In the genomic region with DNA sequence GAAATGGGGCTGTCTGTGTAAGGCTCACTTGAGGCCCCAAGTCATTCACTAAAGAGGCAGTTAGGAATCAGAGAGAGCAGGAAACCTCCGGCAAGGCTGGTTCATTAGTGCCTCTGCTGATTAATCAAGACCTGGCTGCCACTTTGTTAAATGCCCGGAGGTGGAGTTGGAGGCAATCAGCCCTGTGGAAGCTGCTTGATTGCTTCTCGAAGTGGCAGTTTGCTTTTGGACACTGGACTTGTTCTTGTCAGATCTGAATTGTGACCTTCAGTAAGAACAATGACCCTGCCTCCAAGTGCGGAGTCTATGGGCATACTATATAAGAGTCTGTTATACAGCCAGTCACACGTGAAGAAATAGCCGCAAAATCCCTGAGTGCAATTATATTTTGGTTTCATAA, we compare ENCODE assay signal across 19 cellular contexts.
DNase-seq lines count a peak whose midpoint lies in the region; ATAC-seq and TF ChIP-seq lines count a peak whose summit lies in the region.
"Had no signal": no experiment of that assay in that cellular context is flagged by ENCODE, and none has a peak within 500 bp of the region (broad histone marks: within the 10 kb centered on the region; RNA-seq: fewer than 3 reads in every experiment).

No MANE protein-coding gene starts in this region.

- no peak for ATAC-seq in GM21619 (IDR thresholded peaks at IDR 0.05; ENCODE audit: unreplicated experiment)
- ATAC-seq in HG03196 (IDR thresholded peaks at IDR 0.05; ENCODE audit: unreplicated experiment), result no peak

- no peaks in the 10 kb centered on the region for H3K27me3 ChIP-seq in left ventricle myocardium inferior (ENCODE audit: low read depth)

- no peak overlapping the region for H3K4me3 ChIP-seq in left ventricle myocardium inferior
- H3K4me3 ChIP-seq: SK-N-MC had no signal

- H3K9me3 ChIP-seq in left ventricle myocardium inferior (replicated peaks), result no peaks in the 10 kb centered on the region
- H3K9me3 ChIP-seq: Caco-2 had no signal

- no peaks in the 10 kb centered on the region for H3K36me3 ChIP-seq in left ventricle myocardium inferior

- DNase-seq in left ventricle myocardium inferior (no peak), cardiac septum (ENCODE audit: low spot score) (no peak), NCI-H748 (lab: John Stamatoyannopoulos, UW; ENCODE audit: unreplicated experiment) (peak; percentile 84), islet precursor cell (peak; percentile 50), NCI-H510A treated with DMSO at 0.1 percent for 48 hours (lab: John Stamatoyannopoulos, UW) (no peak)
- DNase-seq: C1 segment of cervical spinal cord; Caco-2; CD4-positive, alpha-beta memory T cell; GF-D8; H7; KBM-7; MV-4-11; NCI-H2029; NCI-H446; NCI-H526; SIG-M5 had no signal

- no peak for TF ChIP-seq CTCF in left ventricle myocardium inferior (IDR thresholded peaks at IDR 0.05; ENCODE audit: borderline replicate concordance)

- H3K27ac ChIP-seq in left ventricle myocardium inferior (replicated peaks), result peak overlapping the region; percentile 36
- H3K27ac ChIP-seq: SK-N-MC had no signal

- intact Hi-C loops in left ventricle myocardium inferior (cut with micrococcal nuclease) (no loop called here), cardiac septum (cut with DNase I) (loop anchor here (5.0 kb wide), 1 partner anchor 56 kb away; no protein-coding TSS in a partner anchor)

- peaks cover 13% of the 10 kb centered on the region for H3K4me1 ChIP-seq in left ventricle myocardium inferior
- H3K4me1 ChIP-seq: Caco-2 had no signal

Comparison
In these comparisons a context has a peak if more than half of its experiments do, and no peak if none do; other contexts are left out.
1. DNase-seq: peak in NCI-H748 (single experiment) and islet precursor cell (single experiment); none in left ventricle myocardium inferior (single experiment), cardiac septum (single experiment) and NCI-H510A treated with DMSO at 0.1 percent for 48 hours (single experiment).